ENCODE assay signal across 10 cellular contexts in genomic region chr5:119322312-119322947, GRCh38. TPM values are rescaled to one million over a fixed set of nuclear protein-coding genes. Genes with fewer than 3 reads are reported as not detected.
A peak's percentile ranks its signal among the peaks of the same experiment; 100 is the strongest.
DNase-seq lines count a peak whose midpoint lies in the region; ATAC-seq and TF ChIP-seq lines count a peak whose summit lies in the region.
"Had no signal": no experiment of that assay in that cellular context is flagged by ENCODE, and none has a peak within 500 bp of the region (broad histone marks: within the 10 kb centered on the region; RNA-seq: fewer than 3 reads in every experiment).

No MANE protein-coding gene starts in this region.

- no peaks in the 10 kb centered on the region for H3K9me3 ChIP-seq in vagina

- no peak for DNase-seq in activated naive CD4-positive, alpha-beta T cell treated with anti-CD3 and anti-CD28 coated beads, Interleukin-2, amount 10 ng/mL, durations not matched to agents 7 days and 5 days
- no peak for DNase-seq in activated naive CD4-positive, alpha-beta T cell treated with Interleukin-2 at 50 U/mL for 16 hours
- DNase-seq in activated B cell treated with CpG ODN at 0.5 μM for 24 hours (no peak), islet precursor cell (peak; percentile 65), vagina (ENCODE audit: extremely low spot score in 2 of 2) (no peak), left ventricle myocardium superior (no peak), NCI-H1694 treated with DMSO at 0.1 percent for 48 hours (lab: John Stamatoyannopoulos, UW) (no peak)
- DNase-seq: activated CD4-positive, CD25-positive, alpha-beta regulatory T cell; NCI-H82 had no signal

- H3K4me3 Mint-ChIP-seq in activated naive CD4-positive, alpha-beta T cell treated with anti-CD3 and anti-CD28 coated beads, Interleukin-2, amount 10 ng/mL, durations not matched to agents 7 days and 5 days: peak overlapping the region; percentile 6
- H3K4me3 Mint-ChIP-seq in activated B cell treated with CpG ODN at 0.5 μM for 24 hours: no peak overlapping the region

- H3K4me3 ChIP-seq in vagina: no peak overlapping the region

- no peaks in the 10 kb centered on the region for H3K27me3 Mint-ChIP-seq in activated naive CD4-positive, alpha-beta T cell treated with anti-CD3 and anti-CD28 coated beads, Interleukin-2, amount 10 ng/mL, durations not matched to agents 7 days and 5 days
- H3K27me3 Mint-ChIP-seq in activated B cell treated with CpG ODN at 0.5 μM for 24 hours: no peaks in the 10 kb centered on the region

- no peaks in the 10 kb centered on the region for H3K36me3 ChIP-seq in vagina

- TF ChIP-seq CTCF in activated B cell treated with CpG ODN at 0.5 μM for 24 hours (IDR thresholded peaks at IDR 0.05) (no peak), vagina (IDR thresholded peaks at IDR 0.05) (peak in 1 of 3 experiments; percentile 15)

- H3K36me3 Mint-ChIP-seq in activated naive CD4-positive, alpha-beta T cell treated with anti-CD3 and anti-CD28 coated beads, Interleukin-2, amount 10 ng/mL, durations not matched to agents 7 days and 5 days: peaks cover 45% of the 10 kb centered on the region
- peaks cover 8% of the 10 kb centered on the region for H3K36me3 Mint-ChIP-seq in activated B cell treated with CpG ODN at 0.5 μM for 24 hours (ENCODE audit: low read depth)

- H3K27ac ChIP-seq in vagina: peak overlapping the region; percentile 44

- no peak for ATAC-seq in activated B cell treated with CpG ODN at 0.5 μM for 24 hours (ENCODE audit: low read depth)
- no peak for ATAC-seq in left ventricle myocardium superior
- no peak for ATAC-seq in GM18858 (IDR thresholded peaks at IDR 0.05; ENCODE audit: unreplicated experiment)

- H3K27ac Mint-ChIP-seq in activated naive CD4-positive, alpha-beta T cell treated with anti-CD3 and anti-CD28 coated beads, Interleukin-2, amount 10 ng/mL, durations not matched to agents 7 days and 5 days: peak overlapping the region; percentile 84
- H3K27ac Mint-ChIP-seq in activated B cell treated with CpG ODN at 0.5 μM for 24 hours: peak overlapping the region; percentile 78

- POLR2A ChIA-PET in activated B cell treated with CpG ODN at 0.5 μM for 24 hours (lab: Charles Lee): interaction anchor here (1.0 to 1.2 kb wide), 3 partner anchors 15 to 50 kb away, joined by 3 to 4 read pairs (median 3); partner anchors contain the start of gene TNFAIP8

- peaks cover 94% of the 10 kb centered on the region for H3K4me1 Mint-ChIP-seq in activated naive CD4-positive, alpha-beta T cell treated with anti-CD3 and anti-CD28 coated beads, Interleukin-2, amount 10 ng/mL, durations not matched to agents 7 days and 5 days
- H3K4me1 Mint-ChIP-seq in activated B cell treated with CpG ODN at 0.5 μM for 24 hours: peaks cover 96% of the 10 kb centered on the region

- no peaks in the 10 kb centered on the region for H3K27me3 ChIP-seq in vagina

- TF ChIP-seq POLR2A in vagina (IDR thresholded peaks at IDR 0.05): no peak

- CTCF ChIA-PET in activated naive CD4-positive, alpha-beta T cell treated with anti-CD3 and anti-CD28 coated beads, Interleukin-2, amount 10 ng/mL, durations not matched to agents 7 days and 5 days (lab: Charles Lee): interaction anchor here (0.8 to 1.7 kb wide), 7 partner anchors 10 to 240 kb away, joined by 3 to 7 read pairs (median 3); no protein-coding TSS in a partner anchor
- CTCF ChIA-PET in activated B cell treated with CpG ODN at 0.5 μM for 24 hours (lab: Charles Lee): interaction anchor here (0.8 to 1.3 kb wide), 2 partner anchors 10 to 14 kb away, joined by 3 to 4 read pairs; no protein-coding TSS in a partner anchor

- H3K4me1 ChIP-seq in vagina: peaks cover 38% of the 10 kb centered on the region

- H3K9me3 Mint-ChIP-seq in activated naive CD4-positive, alpha-beta T cell treated with anti-CD3 and anti-CD28 coated beads, Interleukin-2, amount 10 ng/mL, durations not matched to agents 7 days and 5 days: no peaks in the 10 kb centered on the region
- H3K9me3 Mint-ChIP-seq in activated B cell treated with CpG ODN at 0.5 μM for 24 hours: no peaks in the 10 kb centered on the region

- intact Hi-C loops in activated B cell treated with CpG ODN at 0.5 μM for 24 hours (cut with micrococcal nuclease) (no loop called here), vagina (cut with DNase I) (loop anchor here (10.0 kb wide), 1 partner anchor 48 kb away; no protein-coding TSS in a partner anchor), left ventricle myocardium superior (cut with micrococcal nuclease) (no loop called here)

RNA-seq across cellular contexts. Expression of gene TNFAIP8, which starts 33.4 kb away (rescaled TPM):
- total RNA-seq in activated B cell treated with CpG ODN at 0.5 μM for 24 hours (135 and 149 TPM in 2 replicates), vagina (34.4 TPM), left ventricle myocardium superior (16.3 TPM)
